Comparison of ENCODE assay signal across 14 cellular contexts in the genomic region with DNA sequence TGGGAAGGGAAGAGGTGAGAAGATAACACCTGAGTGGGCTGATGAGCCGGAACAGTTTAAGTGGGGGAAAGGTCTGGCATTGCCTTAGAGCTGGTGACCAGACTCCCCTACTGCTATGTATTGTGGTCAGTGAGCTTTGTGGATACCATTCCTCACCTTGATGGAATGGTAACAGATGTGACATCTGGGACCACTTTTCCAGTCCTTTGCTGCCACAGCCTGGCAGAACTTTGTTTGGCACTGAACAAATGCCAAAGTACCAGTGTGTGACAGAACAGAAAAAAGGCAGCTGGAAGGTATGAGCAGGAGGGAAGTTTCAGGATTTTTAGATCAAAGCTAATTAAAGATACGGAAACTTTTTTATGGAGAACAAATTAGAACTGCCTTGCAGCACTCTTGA. TPM values are rescaled to one million over a fixed set of nuclear protein-coding genes. Genes with fewer than 3 reads are reported as not detected.
DNase-seq lines count a peak whose midpoint lies in the region; ATAC-seq and TF ChIP-seq lines count a peak whose summit lies in the region.
"Had no signal": no experiment of that assay in that cellular context is flagged by ENCODE, and none has a peak within 500 bp of the region (broad histone marks: within the 10 kb centered on the region; RNA-seq: fewer than 3 reads in every experiment).

No MANE protein-coding gene starts in this region.

- H3K4me1 Mint-ChIP-seq in brain: peaks cover 37% of the 10 kb centered on the region

- peaks cover 56% of the 10 kb centered on the region for H3K36me3 Mint-ChIP-seq in brain

- ATAC-seq in HG02610 (IDR thresholded peaks at IDR 0.05; ENCODE audit: unreplicated experiment) (no peak), HG02623 (IDR thresholded peaks at IDR 0.05; ENCODE audit: unreplicated experiment) (no peak)
- ATAC-seq: activated CD4-positive, CD25-positive, alpha-beta regulatory T cell treated with anti-CD3 and anti-CD28 coated beads, Interleukin-2, amount 50 U/mL, for 24 hours had no signal

- no peak overlapping the region for H3K4me3 ChIP-seq in HFF-Myc (replicated peaks; ENCODE audit: low read depth, low read length)
- H3K4me3 ChIP-seq: smooth muscle cell had no signal

- no peaks in the 10 kb centered on the region for H3K9me3 Mint-ChIP-seq in brain
- H3K9me3 Mint-ChIP-seq: activated T-helper 1 cell treated with anti-CD3 and anti-CD28 coated beads, Interleukin-12 subunit alpha, Interleukin-12 subunit beta, Interleukin-2, Interleukin-4 antibody, amounts not matched to agents 30 ng/mL and 10 ng/mL and 1 ng/mL, durations not matched to agents 14 hours and 24 hours and 36 hours; mesothelial cell of epicardium had no signal

- H3K27me3 Mint-ChIP-seq in brain: no peaks in the 10 kb centered on the region

- peak overlapping the region in 3 of 5 experiments; percentile 85 to 94 (median 90) for H3K27ac Mint-ChIP-seq in brain
- H3K27ac Mint-ChIP-seq: mesothelial cell of epicardium had no signal

- peak; percentile 19; the same call in 1 of the 2 replicates for TF ChIP-seq CTCF in 22Rv1 (IDR thresholded peaks at IDR 0.05)
- peak; percentile 17 for TF ChIP-seq CTCF in HFF-Myc (IDR thresholded peaks at IDR 0.05; ENCODE audit: low read depth, low read length, missing control alignments)
- no peak for TF ChIP-seq CTCF in brain (conservative IDR thresholded peaks at IDR 0.05)

- no peak for DNase-seq in HFF-Myc (ENCODE audit: extremely low read depth, low read depth)
- peak; percentile 18 for DNase-seq in left kidney (ENCODE audit: low read depth, low spot score)
- no peak for DNase-seq in cerebellar cortex (ENCODE audit: low spot score)
- DNase-seq in stimulated activated naive CD4-positive, alpha-beta T cell (lab: John Stamatoyannopoulos, UW): no peak
- DNase-seq: NCI-H1436 treated with DMSO at 0.1 percent for 48 hours had no signal

- H3K4me3 Mint-ChIP-seq in brain: peak overlapping the region in 1 of 5 experiments; percentile 69
- H3K4me3 Mint-ChIP-seq: activated T-helper 1 cell treated with anti-CD3 and anti-CD28 coated beads, Interleukin-12 subunit alpha, Interleukin-12 subunit beta, Interleukin-2, Interleukin-4 antibody, amounts not matched to agents 30 ng/mL and 10 ng/mL and 1 ng/mL, durations not matched to agents 14 hours and 24 hours and 36 hours; mesothelial cell of epicardium had no signal

- H3K27ac ChIP-seq in 22Rv1: no peak overlapping the region

RNA-seq across cellular contexts. Expression of gene MED8, which starts 6.2 kb away (rescaled TPM):
- 41.1 TPM for polyA plus RNA-seq in brain (ENCODE audit: insufficient read depth, low read depth, low replicate concordance)

RNA-seq across cellular contexts. Expression of gene SZT2, which starts 6.2 kb away (rescaled TPM):
- 10.4 TPM for polyA plus RNA-seq in brain (ENCODE audit: insufficient read depth, low read depth, low replicate concordance)

RNA-seq across cellular contexts. Expression of gene ELOVL1, which starts 15.6 kb away (rescaled TPM):
- 158 TPM for polyA plus RNA-seq in brain (ENCODE audit: insufficient read depth, low read depth, low replicate concordance)

RNA-seq across cellular contexts. Expression of gene CDC20, which starts 24.7 kb away (rescaled TPM):
- 134 TPM for polyA plus RNA-seq in brain (ENCODE audit: insufficient read depth, low read depth, low replicate concordance)

RNA-seq across cellular contexts. Expression of gene MPL, which starts 45.8 kb away (rescaled TPM):
- 0.32 TPM for polyA plus RNA-seq in brain (ENCODE audit: insufficient read depth, low read depth, low replicate concordance)
- polyA plus RNA-seq: BJ, smooth muscle cell had no signal

Comparison
In these comparisons a context has a peak if more than half of its experiments do, and no peak if none do; other contexts are left out.
1. CTCF ChIP-seq: peak in 22Rv1 (single experiment) and HFF-Myc (single experiment); none in brain (0 of 2).